Comparison of ENCODE assay signal across 27 cellular contexts in the genomic region with DNA sequence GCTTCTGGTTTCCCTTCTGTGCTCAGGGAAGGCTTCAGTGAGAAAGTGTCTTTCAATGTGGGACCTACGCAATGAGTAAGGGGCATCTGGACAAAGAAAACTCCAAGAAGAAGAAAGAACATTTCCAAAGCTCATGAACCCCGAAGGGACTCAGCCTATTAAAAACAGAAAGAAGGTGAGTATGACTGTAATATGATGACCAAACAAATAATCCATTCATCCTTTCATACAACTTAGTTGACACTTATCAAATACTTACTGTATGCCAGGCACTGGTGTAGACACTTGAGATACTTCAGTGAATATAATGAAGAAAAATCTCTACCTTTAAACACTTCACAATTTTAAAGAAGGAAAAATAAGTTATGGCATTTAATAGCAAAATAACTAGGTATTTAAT.
"Had no signal": no experiment of that assay in that cellular context is flagged by ENCODE, and none has a peak within 500 bp of the region (broad histone marks: within the 10 kb centered on the region; RNA-seq: fewer than 3 reads in every experiment).

No MANE protein-coding gene starts in this region.

- H3K4me3 ChIP-seq: colonic mucosa, coronary artery, dorsolateral prefrontal cortex, esophagus muscularis mucosa, esophagus squamous epithelium, gastrocnemius medialis, gastroesophageal sphincter, heart left ventricle, heart right ventricle had no signal

- H3K36me3 ChIP-seq: colonic mucosa, esophagus muscularis mucosa, esophagus squamous epithelium, gastrocnemius medialis, gastroesophageal sphincter, heart left ventricle, heart right ventricle had no signal

- DNase-seq: colonic mucosa; cortex of kidney; dermis blood vessel endothelial cell; dorsolateral prefrontal cortex; effector CD4-positive, alpha-beta T cell; effector CD8-positive, alpha-beta T cell; effector memory CD4-positive, alpha-beta T cell; effector memory CD8-positive, alpha-beta T cell; endodermal cell; erythroblast; esophagus squamous epithelium; foreskin fibroblast; foreskin keratinocyte; foreskin melanocyte; gastrocnemius medialis; glutamatergic neuron; head of caudate nucleus; heart left ventricle; heart right ventricle had no signal

- H3K4me1 ChIP-seq: colonic mucosa, esophagus muscularis mucosa, esophagus squamous epithelium, foreskin keratinocyte, gastrocnemius medialis, gastroesophageal sphincter, heart left ventricle, heart right ventricle had no signal

- H3K27me3 ChIP-seq: colonic mucosa, dorsolateral prefrontal cortex, esophagus muscularis mucosa, esophagus squamous epithelium, foreskin keratinocyte, gastrocnemius medialis, gastroesophageal sphincter, heart left ventricle, heart right ventricle had no signal

- H3K27ac ChIP-seq: colonic mucosa, coronary artery, dorsolateral prefrontal cortex, epithelial cell of prostate, esophagus muscularis mucosa, esophagus squamous epithelium, foreskin keratinocyte, gastrocnemius medialis, gastroesophageal sphincter, heart left ventricle, heart right ventricle had no signal

- FAIRE-seq: colon, endothelial cell of umbilical vein, frontal cortex had no signal

- ATAC-seq: effector memory CD8-positive, alpha-beta T cell; esophagus mucosa; foreskin keratinocyte; gastrocnemius medialis; gastroesophageal sphincter; heart left ventricle; heart right ventricle had no signal

- H3K9me3 ChIP-seq: colonic mucosa, gastrocnemius medialis had no signal
